13 cellular contexts compared by ENCODE assay signal in genomic region chr3:46353639-46354410, GRCh38. TPM values are rescaled to one million over a fixed set of nuclear protein-coding genes. Genes with fewer than 3 reads are reported as not detected.
A peak's percentile ranks its signal among the peaks of the same experiment; 100 is the strongest.
DNase-seq lines count a peak whose midpoint lies in the region; ATAC-seq and TF ChIP-seq lines count a peak whose summit lies in the region.
"Had no signal": no experiment of that assay in that cellular context is flagged by ENCODE, and none has a peak within 500 bp of the region (broad histone marks: within the 10 kb centered on the region; RNA-seq: fewer than 3 reads in every experiment).

TSS of gene CCR2 (plus strand) at chr3:46354111. CDS start at chr3:46357528, 3,417 bp downstream.

- H3K9me3 ChIP-seq in CD8-positive, alpha-beta memory T cell (ENCODE audit: low read length) = no peaks in the 10 kb centered on the region
- H3K9me3 ChIP-seq: ascending aorta, Caco-2, tibial artery had no signal

- peak in 1 of 2 donors; percentile 54 for ATAC-seq in naive thymus-derived CD8-positive, alpha-beta T cell
- ATAC-seq in HG03159 (IDR thresholded peaks at IDR 0.05; ENCODE audit: unreplicated experiment) = no peak
- no peak for ATAC-seq in GM23338
- ATAC-seq: esophagus mucosa had no signal

- H2AFZ ChIP-seq in GM23338 = no peak within 1 kb of the TSS

- H4K20me1 ChIP-seq in GM23338 (replicated peaks; ENCODE audit: insufficient read depth) = no peaks in the 10 kb centered on the region

- H3K27ac ChIP-seq in CD8-positive, alpha-beta memory T cell (ENCODE audit: low read depth, low read length) = no peak within 1 kb of the TSS
- no peak within 1 kb of the TSS for H3K27ac ChIP-seq in GM23338 (ENCODE audit: low read depth)
- H3K27ac ChIP-seq: ascending aorta, tibial artery had no signal

- CTCF ChIA-PET in CD8-positive, alpha-beta memory T cell (lab: Charles Lee) = interaction anchor here (0.6 to 1.6 kb wide), 5 partner anchors 10 to 78 kb away, joined by 3 read pairs; partner anchors contain the start of gene CCR5

- peaks cover 49% of the 10 kb centered on the region for H3K4me1 ChIP-seq in CD8-positive, alpha-beta memory T cell (ENCODE audit: insufficient read depth, low read length)
- H3K4me1 ChIP-seq in GM23338 (ENCODE audit: insufficient read depth) = peaks cover 4% of the 10 kb centered on the region; the same call in 1 of the 2 replicates
- H3K4me1 ChIP-seq: ascending aorta, Caco-2, tibial artery had no signal

- TF ChIP-seq CTCF in GM23338 (conservative IDR thresholded peaks at IDR 0.05; ENCODE audit: low read depth in 2 of 2) = no peak

- H3K4me3 Mint-ChIP-seq in CD8-positive, alpha-beta memory T cell = peak within 1 kb of the TSS; percentile 59 to 92 (median 87)
- H3K4me3 Mint-ChIP-seq in naive thymus-derived CD8-positive, alpha-beta T cell = peak within 1 kb of the TSS in 9 of 10 donors; percentile 4 to 67 (median 38)
- no peak within 1 kb of the TSS for H3K4me3 Mint-ChIP-seq in GM23338

- H3K27ac Mint-ChIP-seq in CD8-positive, alpha-beta memory T cell = peak within 1 kb of the TSS; percentile 41 to 97 (median 84)
- H3K27ac Mint-ChIP-seq in naive thymus-derived CD8-positive, alpha-beta T cell = peak within 1 kb of the TSS in 6 of 10 donors; percentile 26 to 64 (median 48)
- H3K27ac Mint-ChIP-seq in GM23338 = no peak within 1 kb of the TSS

- no peaks in the 10 kb centered on the region for H3K36me3 ChIP-seq in CD8-positive, alpha-beta memory T cell (ENCODE audit: insufficient read depth, low read length)
- H3K36me3 ChIP-seq in GM23338 (ENCODE audit: insufficient read depth) = no peaks in the 10 kb centered on the region
- no peaks in the 10 kb centered on the region for H3K36me3 ChIP-seq in H7 (replicated peaks; ENCODE audit: control insufficient read depth, insufficient read depth, low read length)
- H3K36me3 ChIP-seq: ascending aorta, tibial artery had no signal

- POLR2A ChIA-PET in CD8-positive, alpha-beta memory T cell (lab: Charles Lee) = no interaction called here
- POLR2A ChIA-PET in naive thymus-derived CD8-positive, alpha-beta T cell (lab: Charles Lee) = no interaction called here

- peaks cover 76 to 98% (median 96%) of the 10 kb centered on the region in 3 donors for H3K4me1 Mint-ChIP-seq in CD8-positive, alpha-beta memory T cell
- peaks cover 21 to 81% (median 60%) of the 10 kb centered on the region in 4 donors for H3K4me1 Mint-ChIP-seq in naive thymus-derived CD8-positive, alpha-beta T cell
- H3K4me1 Mint-ChIP-seq in GM23338 = peaks cover 6% of the 10 kb centered on the region; the same call in 2 of the 3 replicates

- no peaks in the 10 kb centered on the region for H3K79me2 ChIP-seq in GM23338 (replicated peaks; ENCODE audit: insufficient read depth)

- no peaks in the 10 kb centered on the region for H3K9me3 Mint-ChIP-seq in CD8-positive, alpha-beta memory T cell
- H3K9me3 Mint-ChIP-seq in naive thymus-derived CD8-positive, alpha-beta T cell = peaks cover 0 to 3% (median under 1%) of the 10 kb centered on the region in 9 donors
- peaks cover 2% of the 10 kb centered on the region; the same call in 2 of the 3 replicates for H3K9me3 Mint-ChIP-seq in GM23338

- H3K4me3 ChIP-seq in CD8-positive, alpha-beta memory T cell (ENCODE audit: low read length) = peak within 1 kb of the TSS; percentile 29
- H3K4me3 ChIP-seq in GM23338 (no peak within 1 kb of the TSS), H7 (ENCODE audit: insufficient read depth, low read depth, low read length) (no peak within 1 kb of the TSS)
- H3K4me3 ChIP-seq: ascending aorta, tibial artery had no signal

- H3K27me3 Mint-ChIP-seq in CD8-positive, alpha-beta memory T cell = no peaks in the 10 kb centered on the region
- peaks cover 0 to 24% (median 4%) of the 10 kb centered on the region in 5 donors for H3K27me3 Mint-ChIP-seq in naive thymus-derived CD8-positive, alpha-beta T cell
- peaks cover 4% of the 10 kb centered on the region for H3K27me3 Mint-ChIP-seq in GM23338 (ENCODE audit: insufficient read depth, low read depth, poor library complexity)

- H3K9me2 ChIP-seq in GM23338 (ENCODE audit: insufficient read depth) = peaks cover 12% of the 10 kb centered on the region

- no peak for DNase-seq in CD8-positive, alpha-beta memory T cell
- peak; percentile 56 for DNase-seq in NOMO-1 treated with DMSO at 0.1 percent for 48 hours (lab: John Stamatoyannopoulos, UW; ENCODE audit: unreplicated experiment)
- peak; percentile 53 to 55 for DNase-seq in activated T-cell treated with anti-CD3 and anti-CD28 coated beads, Interleukin-2, amount 50 U/mL, for 48 hours
- DNase-seq in naive thymus-derived CD8-positive, alpha-beta T cell = peak in 1 of 10 donors; percentile 16
- DNase-seq in GM23338 (ENCODE audit: low spot score) = no peak
- no peak for DNase-seq in H7
- no peak for DNase-seq in OCI-M2 (lab: John Stamatoyannopoulos, UW; ENCODE audit: unreplicated experiment)
- DNase-seq: Caco-2, tibial artery had no signal

- H3F3A ChIP-seq in GM23338 (replicated peaks; ENCODE audit: low read depth) = no peaks in the 10 kb centered on the region

- H3K27me3 ChIP-seq in CD8-positive, alpha-beta memory T cell (ENCODE audit: insufficient read depth, low read length, poor library complexity, severe bottlenecking) = no peaks in the 10 kb centered on the region
- H3K27me3 ChIP-seq in GM23338 (ENCODE audit: insufficient read depth) (no peaks in the 10 kb centered on the region), H7 (ENCODE audit: control insufficient read depth, insufficient read depth, low read length) (no peaks in the 10 kb centered on the region)
- H3K27me3 ChIP-seq: ascending aorta had no signal

- peaks cover 5 to 16% (median 8%) of the 10 kb centered on the region in 3 donors for H3K36me3 Mint-ChIP-seq in CD8-positive, alpha-beta memory T cell
- no peaks in the 10 kb centered on the region for H3K36me3 Mint-ChIP-seq in naive thymus-derived CD8-positive, alpha-beta T cell
- H3K36me3 Mint-ChIP-seq in GM23338 (ENCODE audit: low read depth) = no peaks in the 10 kb centered on the region

- H3K4me2 ChIP-seq in GM23338 = no peak within 1 kb of the TSS

TF ChIP-seq in GM23338, 12 proteins besides CTCF, POLR2A, EP300 and RAD21 (continues in another document):
- TF ChIP-seq STAT1 (IDR thresholded peaks at IDR 0.05; ENCODE audit: unreplicated experiment) (no peak), CREB1 (CRISPR knock-in tag; IDR thresholded peaks at IDR 0.05; ENCODE audit: low read depth) (no peak), ETS1 (IDR thresholded peaks at IDR 0.05) (no peak), ZNF114 (CRISPR knock-in tag; IDR thresholded peaks at IDR 0.05) (no peak), EZH2 (IDR thresholded peaks at IDR 0.05; ENCODE audit: low read depth, unreplicated experiment) (no peak), REST (IDR thresholded peaks at IDR 0.05; ENCODE audit: unreplicated experiment) (no peak), EZH2phosphoT487 (IDR thresholded peaks at IDR 0.05; ENCODE audit: unreplicated experiment) (no peak), JUNB (IDR thresholded peaks at IDR 0.05; ENCODE audit: unreplicated experiment) (no peak)

RNA-seq across cellular contexts. Expression of gene CCR2, which starts in this region (rescaled TPM):
- total RNA-seq in CD8-positive, alpha-beta memory T cell = under 1 TPM; 0.51 to 0.74 TPM
- polyA plus RNA-seq in CD8-positive, alpha-beta memory T cell = 59.7 TPM
- under 1 TPM in 1 of 2 experiments, not detected in 1; 0.16 TPM for total RNA-seq in naive thymus-derived CD8-positive, alpha-beta T cell
- under 1 TPM in 2 of 3 donors, not detected in 1; 0.42 to 0.56 TPM for polyA plus RNA-seq in naive thymus-derived CD8-positive, alpha-beta T cell
- not detected in 2 replicates for total RNA-seq in GM23338 (2014; rRNA removed; shearing (Covaris generic))
- polyA plus RNA-seq in GM23338 (2016; fragmentation: Nextera tagmentation; extraction: Ambion mirVana) = not detected in 2 replicates
- not detected in 2 replicates for total RNA-seq in H7 (2014; rRNA removed; shearing (Covaris generic))
- total RNA-seq: Caco-2, NCI-H460 had no signal

Comparison
In these comparisons a context has a peak if more than half of its experiments do, and no peak if none do; other contexts are left out.
1. RNA of gene CCR2 (polyA plus RNA-seq): 59.7 TPM in CD8-positive, alpha-beta memory T cell (single experiment); 0.42 to 0.56 TPM in naive thymus-derived CD8-positive, alpha-beta T cell and not detected in GM23338; every median in the first group is over 10 times any median in the second.
2. DNase-seq: peak in NOMO-1 treated with DMSO at 0.1 percent for 48 hours (single experiment) and activated T-cell treated with anti-CD3 and anti-CD28 coated beads, Interleukin-2, amount 50 U/mL, for 48 hours (2 of 2); none in CD8-positive, alpha-beta memory T cell (0 of 5), GM23338 (single experiment), H7 (single experiment) and OCI-M2 (single experiment).